In the genomic region with DNA sequence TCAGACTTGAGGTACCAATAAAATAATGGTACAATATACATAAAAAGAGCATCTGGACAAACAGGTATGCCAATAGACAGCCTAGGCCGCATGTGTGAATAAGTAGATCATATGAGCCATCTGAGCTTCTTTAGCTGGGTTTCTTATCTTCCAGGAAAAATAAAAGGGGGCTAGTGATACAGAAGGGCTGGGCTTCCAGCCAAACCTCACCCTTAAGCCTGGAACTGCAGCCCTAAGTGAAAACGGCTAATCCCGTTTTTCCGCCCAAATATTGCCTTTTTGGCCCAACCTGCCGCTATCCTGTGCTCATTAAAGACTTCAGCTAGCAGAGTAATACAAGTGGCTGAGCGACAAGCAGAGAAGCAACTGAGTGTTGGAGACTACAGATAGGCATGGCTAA, we compare ENCODE assay signal across 20 cellular contexts.
"Had no signal": no experiment of that assay in that cellular context is flagged by ENCODE, and none has a peak within 500 bp of the region (broad histone marks: within the 10 kb centered on the region; RNA-seq: fewer than 3 reads in every experiment).

No MANE protein-coding gene starts in this region.

- H3K4me2 ChIP-seq: neural progenitor cell had no signal

- H3K9ac ChIP-seq: neural progenitor cell, parathyroid adenoma had no signal

- ATAC-seq: activated CD8-positive, alpha-beta memory T cell treated with anti-CD3 and anti-CD28 coated beads, Interleukin-2, amount 10 ng/mL, durations not matched to agents 7 days and 5 days; body of pancreas; gastrocnemius medialis; heart right ventricle; left lobe of liver had no signal

- H3K4me1 Mint-ChIP-seq: activated CD8-positive, alpha-beta memory T cell treated with anti-CD3 and anti-CD28 coated beads, Interleukin-2, amount 10 ng/mL, durations not matched to agents 7 days and 5 days; activated naive CD4-positive, alpha-beta T cell treated with anti-CD3 and anti-CD28 coated beads, Interleukin-2, amount 50 U/mL, for 24 hours; central memory CD8-positive, alpha-beta T cell had no signal

- H3K27me3 Mint-ChIP-seq: activated CD8-positive, alpha-beta memory T cell treated with anti-CD3 and anti-CD28 coated beads, Interleukin-2, amount 10 ng/mL, durations not matched to agents 7 days and 5 days; activated naive CD4-positive, alpha-beta T cell treated with anti-CD3 and anti-CD28 coated beads, Interleukin-2, amount 50 U/mL, for 24 hours; activated T-cell treated with anti-CD3 and anti-CD28 coated beads, Interleukin-2, amount 50 U/mL, for 24 hours; central memory CD8-positive, alpha-beta T cell had no signal

- H3K4me1 ChIP-seq: gastrocnemius medialis, neural progenitor cell, parathyroid adenoma had no signal

- H3K36me3 ChIP-seq: gastrocnemius medialis, heart right ventricle, neural progenitor cell had no signal

- H3K27ac ChIP-seq: body of pancreas, gastrocnemius medialis, heart right ventricle, neural progenitor cell, parathyroid adenoma had no signal

- H3K79me2 ChIP-seq: parathyroid adenoma had no signal

- DNase-seq: activated CD4-positive, alpha-beta T cell treated with anti-CD3 and anti-CD28 coated beads, Interleukin-2, amount 50 U/mL, for 4 hours; activated CD4-positive, CD25-positive, alpha-beta regulatory T cell treated with anti-CD3 and anti-CD28 coated beads, Interleukin-2, amount 50 U/mL, for 72 hours; activated CD8-positive, alpha-beta memory T cell treated with anti-CD3 and anti-CD28 coated beads, Interleukin-2, amount 10 ng/mL, durations not matched to agents 7 days and 5 days; activated effector memory CD4-positive, alpha-beta T cell treated with Interleukin-2 at 50 U/mL for 16 hours; activated T-cell treated with anti-CD3 and anti-CD28 coated beads, Interleukin-2, amount 50 U/mL, for 24 hours; body of pancreas; cortex of kidney; effector CD8-positive, alpha-beta T cell; gastrocnemius medialis; heart right ventricle; islet precursor cell; stimulated activated CD4-positive, alpha-beta T cell treated with anti-CD3 and anti-CD28 coated beads, Interleukin-4, amount 100 ng/mL, for 1 hour; stimulated activated CD8-positive, alpha-beta memory T cell treated with anti-CD3 and anti-CD28 coated beads, Interleukin-4, amount 100 ng/mL, for 48 hours had no signal

- H3K27me3 ChIP-seq: body of pancreas, gastrocnemius medialis, heart right ventricle, neural progenitor cell had no signal

- H3K4me3 ChIP-seq: body of pancreas, gastrocnemius medialis, heart right ventricle, neural progenitor cell had no signal

- H3K4me3 Mint-ChIP-seq: activated CD8-positive, alpha-beta memory T cell treated with anti-CD3 and anti-CD28 coated beads, Interleukin-2, amount 10 ng/mL, durations not matched to agents 7 days and 5 days; activated naive CD4-positive, alpha-beta T cell treated with anti-CD3 and anti-CD28 coated beads, Interleukin-2, amount 50 U/mL, for 24 hours; activated T-cell treated with anti-CD3 and anti-CD28 coated beads, Interleukin-2, amount 50 U/mL, for 24 hours; central memory CD8-positive, alpha-beta T cell; neural progenitor cell had no signal

- H3K9me3 ChIP-seq: body of pancreas, gastrocnemius medialis had no signal

- H3K9me3 Mint-ChIP-seq: activated naive CD4-positive, alpha-beta T cell treated with anti-CD3 and anti-CD28 coated beads, Interleukin-2, amount 50 U/mL, for 24 hours; activated T-cell treated with anti-CD3 and anti-CD28 coated beads, Interleukin-2, amount 50 U/mL, for 24 hours had no signal

- H3K27ac Mint-ChIP-seq: activated CD8-positive, alpha-beta memory T cell treated with anti-CD3 and anti-CD28 coated beads, Interleukin-2, amount 10 ng/mL, durations not matched to agents 7 days and 5 days; activated naive CD4-positive, alpha-beta T cell treated with anti-CD3 and anti-CD28 coated beads, Interleukin-2, amount 50 U/mL, for 24 hours; activated T-cell treated with anti-CD3 and anti-CD28 coated beads, Interleukin-2, amount 50 U/mL, for 24 hours; neural progenitor cell had no signal

- H2AFZ ChIP-seq: neural progenitor cell, parathyroid adenoma had no signal

- FAIRE-seq: TTC549, urothelium cell line had no signal
